Comparison of ENCODE assay signal across 8 cellular contexts in the genomic region with DNA sequence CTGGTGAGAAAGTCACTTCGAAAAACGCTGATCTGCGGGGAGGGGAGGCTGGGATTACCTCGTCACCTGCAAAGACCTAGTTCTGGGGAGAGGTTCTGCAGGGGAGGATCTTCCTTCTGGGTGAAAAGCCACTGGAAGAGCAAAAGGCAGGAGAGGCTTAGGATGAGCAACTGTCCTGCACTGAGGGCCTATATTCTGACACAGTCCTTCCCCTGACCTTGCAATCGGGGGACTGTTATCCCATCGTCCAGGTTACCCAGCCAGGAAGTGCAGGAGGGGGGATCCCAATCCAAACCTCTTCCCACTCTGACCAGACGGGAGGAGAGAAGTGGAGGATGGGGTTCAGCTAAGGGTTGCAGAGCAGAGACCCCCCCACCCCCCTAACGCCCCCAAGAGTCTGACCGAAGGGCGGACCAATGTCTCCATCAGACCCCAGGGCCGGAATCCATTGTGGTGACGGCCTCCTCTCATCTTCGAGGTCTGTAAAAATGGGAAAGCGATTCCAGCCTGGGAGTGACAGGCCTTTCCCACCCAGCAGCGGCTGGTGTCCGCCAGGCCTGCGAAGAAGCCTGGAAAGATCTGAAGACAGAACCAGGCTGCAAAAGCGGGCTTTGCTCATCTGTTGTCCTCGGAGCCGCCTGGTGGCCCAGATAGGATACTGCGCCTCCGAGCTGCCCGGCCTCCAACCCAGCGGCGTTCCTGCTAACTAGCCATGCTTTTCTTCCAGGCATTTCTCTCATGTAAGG. TPM values are rescaled to one million over a fixed set of nuclear protein-coding genes. Genes with fewer than 3 reads are reported as not detected.
DNase-seq lines count a peak whose midpoint lies in the region; ATAC-seq and TF ChIP-seq lines count a peak whose summit lies in the region.

No MANE protein-coding gene starts in this region.

- peak overlapping the region; percentile 99 for H3K27ac ChIP-seq in RWPE1

- H3K27ac Mint-ChIP-seq in IgD-negative memory B cell, result peak overlapping the region in 1 of 3 donors; percentile 18
- H3K27ac Mint-ChIP-seq in natural killer cell treated with Interleukin-12 subunit alpha and Interleukin-12 subunit beta and Interleukin-15 and Interleukin-18, amount 100 ng/mL, for 72 hours, result peak overlapping the region; percentile 82 to 96
- H3K27ac Mint-ChIP-seq in stimulated activated naive CD8-positive, alpha-beta T cell treated with anti-CD3 and anti-CD28 coated beads, Interleukin-15, Interleukin-2, amounts not matched to agents 100 ng/mL and 50 ng/mL, for 24 hours, result peak overlapping the region; percentile 98

- H3K4me3 ChIP-seq in fibroblast of pulmonary artery (replicated peaks; ENCODE audit: low read depth, low read length), result peak overlapping the region; percentile 71

- peak overlapping the region; percentile 87 to 95 (median 92) for H3K4me3 Mint-ChIP-seq in IgD-negative memory B cell
- H3K4me3 Mint-ChIP-seq in natural killer cell treated with Interleukin-12 subunit alpha and Interleukin-12 subunit beta and Interleukin-15 and Interleukin-18, amount 100 ng/mL, for 72 hours, result peak overlapping the region; percentile 89
- H3K4me3 Mint-ChIP-seq in stimulated activated naive CD8-positive, alpha-beta T cell treated with anti-CD3 and anti-CD28 coated beads, Interleukin-15, Interleukin-2, amounts not matched to agents 100 ng/mL and 50 ng/mL, for 24 hours, result peak overlapping the region; percentile 99

- CTCF ChIA-PET in RWPE1 (lab: Yijun Ruan, JAX), result interaction anchor here (0.6 to 1.1 kb wide), 17 partner anchors 9 to 397 kb away, joined by 3 to 7 read pairs (median 3); no protein-coding TSS in a partner anchor

- peak; percentile 63 to 74 for ATAC-seq in natural killer cell treated with Interleukin-12 subunit alpha and Interleukin-12 subunit beta and Interleukin-15 and Interleukin-18, amount 100 ng/mL, for 72 hours
- ATAC-seq in HG03108 (IDR thresholded peaks at IDR 0.05; ENCODE audit: unreplicated experiment), result no peak

- peaks cover 29% of the 10 kb centered on the region for H3K27me3 Mint-ChIP-seq in IgD-negative memory B cell
- no peaks in the 10 kb centered on the region for H3K27me3 Mint-ChIP-seq in natural killer cell treated with Interleukin-12 subunit alpha and Interleukin-12 subunit beta and Interleukin-15 and Interleukin-18, amount 100 ng/mL, for 72 hours
- H3K27me3 Mint-ChIP-seq in stimulated activated naive CD8-positive, alpha-beta T cell treated with anti-CD3 and anti-CD28 coated beads, Interleukin-15, Interleukin-2, amounts not matched to agents 100 ng/mL and 50 ng/mL, for 24 hours, result no peaks in the 10 kb centered on the region

- DNase-seq in RWPE1 (ENCODE audit: low spot score) (peak; percentile 82), fibroblast of pulmonary artery (ENCODE audit: low read depth) (peak; percentile 92)
- peak; percentile 66 for DNase-seq in activated T-helper 9 cell treated with anti-CD3 and anti-CD28 coated beads, Interleukin-2, amount 50 U/mL, for 16 hours (ENCODE audit: low read depth)
- peak; percentile 81 for DNase-seq in natural killer cell treated with Interleukin-12 subunit alpha and Interleukin-12 subunit beta and Interleukin-15 and Interleukin-18, amount 100 ng/mL, for 72 hours (ENCODE audit: low spot score)

- peaks cover 15 to 23% (median 20%) of the 10 kb centered on the region in 3 donors for H3K4me1 Mint-ChIP-seq in IgD-negative memory B cell
- peaks cover 45 to 53% of the 10 kb centered on the region in 2 donors for H3K4me1 Mint-ChIP-seq in natural killer cell treated with Interleukin-12 subunit alpha and Interleukin-12 subunit beta and Interleukin-15 and Interleukin-18, amount 100 ng/mL, for 72 hours (ENCODE audit: low read depth in 2 of 2)
- H3K4me1 Mint-ChIP-seq in stimulated activated naive CD8-positive, alpha-beta T cell treated with anti-CD3 and anti-CD28 coated beads, Interleukin-15, Interleukin-2, amounts not matched to agents 100 ng/mL and 50 ng/mL, for 24 hours (ENCODE audit: low read depth), result peaks cover 65% of the 10 kb centered on the region

- no peaks in the 10 kb centered on the region for H3K36me3 Mint-ChIP-seq in IgD-negative memory B cell
- peaks cover 4% of the 10 kb centered on the region for H3K36me3 Mint-ChIP-seq in natural killer cell treated with Interleukin-12 subunit alpha and Interleukin-12 subunit beta and Interleukin-15 and Interleukin-18, amount 100 ng/mL, for 72 hours
- H3K36me3 Mint-ChIP-seq in stimulated activated naive CD8-positive, alpha-beta T cell treated with anti-CD3 and anti-CD28 coated beads, Interleukin-15, Interleukin-2, amounts not matched to agents 100 ng/mL and 50 ng/mL, for 24 hours (ENCODE audit: low read depth), result peaks cover 23% of the 10 kb centered on the region

- H3K9me3 Mint-ChIP-seq in IgD-negative memory B cell, result no peaks in the 10 kb centered on the region
- H3K9me3 Mint-ChIP-seq in natural killer cell treated with Interleukin-12 subunit alpha and Interleukin-12 subunit beta and Interleukin-15 and Interleukin-18, amount 100 ng/mL, for 72 hours, result no peaks in the 10 kb centered on the region
- no peaks in the 10 kb centered on the region for H3K9me3 Mint-ChIP-seq in stimulated activated naive CD8-positive, alpha-beta T cell treated with anti-CD3 and anti-CD28 coated beads, Interleukin-15, Interleukin-2, amounts not matched to agents 100 ng/mL and 50 ng/mL, for 24 hours

- POLR2A ChIA-PET in RWPE1 (lab: Yijun Ruan, JAX; ENCODE audit: low non-redundant PET), result no interaction called here

- TF ChIP-seq CTCF in GM12873 (IDR thresholded peaks at IDR 0.05; ENCODE audit: insufficient read depth, low read depth, low read length, missing control alignments) (peak; percentile 98), RWPE1 (conservative IDR thresholded peaks at IDR 0.05; ENCODE audit: low read depth) (peak; percentile 95), fibroblast of pulmonary artery (IDR thresholded peaks at IDR 0.05; ENCODE audit: low read length, missing control alignments) (peak; percentile 89)

RNA-seq across cellular contexts. Expression of a gene that starts 1.6 kb away (rescaled TPM):
- polyA plus RNA-seq in IgD-negative memory B cell, result 1.5 TPM
- total RNA-seq in natural killer cell treated with Interleukin-12 subunit alpha and Interleukin-12 subunit beta and Interleukin-15 and Interleukin-18, amount 100 ng/mL, for 72 hours, result 100 to 1,000 TPM in 1 of 2 donors, 10 to 100 TPM in 1; 96.6 to 178 TPM

RNA-seq across cellular contexts. Expression of a gene that starts 24.3 kb away (rescaled TPM):
- not detected for polyA plus RNA-seq in IgD-negative memory B cell
- total RNA-seq in natural killer cell treated with Interleukin-12 subunit alpha and Interleukin-12 subunit beta and Interleukin-15 and Interleukin-18, amount 100 ng/mL, for 72 hours, result not detected
